8 cellular contexts compared by ENCODE assay signal in the genomic region with DNA sequence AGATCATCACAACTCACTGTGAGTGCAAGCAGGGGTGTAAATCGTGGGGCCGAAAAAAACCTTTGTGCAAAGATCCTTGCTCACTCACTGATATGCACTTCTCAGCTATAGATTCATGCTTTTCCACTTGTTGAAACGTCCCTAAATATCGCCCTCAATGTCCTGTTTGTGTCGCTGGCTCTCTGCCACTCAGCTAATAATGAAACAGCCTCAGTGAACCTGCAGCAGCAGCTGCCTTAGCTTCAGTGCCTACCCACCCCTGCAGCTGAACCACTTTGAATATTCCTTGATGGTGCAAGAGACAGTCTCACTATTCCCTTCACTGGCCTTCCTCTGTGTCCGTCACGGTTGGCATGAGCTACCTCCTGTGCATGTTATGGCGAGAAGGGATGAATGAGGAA.
A peak's percentile ranks its signal among the peaks of the same experiment; 100 is the strongest.
DNase-seq lines count a peak whose midpoint lies in the region; ATAC-seq and TF ChIP-seq lines count a peak whose summit lies in the region.

No MANE protein-coding gene starts in this region.

- H3K4me1 ChIP-seq in spleen = peaks cover 0 to 81% (median 38%) of the 10 kb centered on the region in 6 donors

- ATAC-seq in left lobe of liver = peak; percentile 12
- no peak for ATAC-seq in GM18870 (IDR thresholded peaks at IDR 0.05; ENCODE audit: unreplicated experiment)
- no peak for ATAC-seq in GM21825 (IDR thresholded peaks at IDR 0.05; ENCODE audit: unreplicated experiment)

- TF ChIP-seq CTCF in brain microvascular endothelial cell (IDR thresholded peaks at IDR 0.05; ENCODE audit: low read depth, low read length, missing control alignments) (no peak), spleen (IDR thresholded peaks at IDR 0.05 in 8 of 11, conservative IDR thresholded peaks at IDR 0.05 in 3 of 11) (no peak)

- H3K27ac ChIP-seq in brain microvascular endothelial cell (peak overlapping the region; percentile 95), spleen (peak overlapping the region in 7 of 8 donors; percentile 80 to 89 (median 84))

- H3K4me3 ChIP-seq in brain microvascular endothelial cell (ENCODE audit: low read depth, low read length) (no peak overlapping the region), spleen (peak overlapping the region in 4 of 8 donors; percentile 32 to 68 (median 43))

- H3K36me3 ChIP-seq in brain microvascular endothelial cell (replicated peaks) = no peaks in the 10 kb centered on the region
- peaks cover 0 to 12% (median 0%) of the 10 kb centered on the region in 6 donors for H3K36me3 ChIP-seq in spleen

- H3K27me3 ChIP-seq in brain microvascular endothelial cell (replicated peaks) (no peaks in the 10 kb centered on the region), spleen (replicated peaks in 1 of 7) (peaks cover 0 to 9% (median 0%) of the 10 kb centered on the region in 7 donors)

- no peaks in the 10 kb centered on the region for H3K9me3 ChIP-seq in spleen

- DNase-seq in NCI-H1105 (lab: John Stamatoyannopoulos, UW) (peak; percentile 78), brain microvascular endothelial cell (no peak), left lobe of liver (ENCODE audit: low spot score) (peak; percentile 55), spleen (no peak)
- DNase-seq in stimulated activated CD4-positive, alpha-beta T cell treated with anti-CD3 and anti-CD28 coated beads, Interleukin-4, amount 100 ng/mL, for 4 hours = no peak
- DNase-seq in activated CD4-positive, alpha-beta T cell treated with anti-CD3 and anti-CD28 coated beads, Interleukin-2, amount 50 U/mL, for 48 hours = no peak

- intact Hi-C loops in spleen (cut with DNase I; ENCODE audit: low total_unique reads) = loop anchor here (10.0 kb wide), 1 partner anchor 103 kb away; no protein-coding TSS in a partner anchor

- in situ Hi-C loops in brain microvascular endothelial cell (cut with HindIII; ENCODE audit: low pct_ligation_motif_present, low sequenced_read_pairs) = no loop called here

- TF ChIP-seq POLR2A in spleen (IDR thresholded peaks at IDR 0.05) = no peak

- WGBS in spleen, 5 donors = 47 to 70% (median 65%) methylated on average over 8 of the region's 8 CpGs

Comparison
In these comparisons a context has a peak if more than half of its experiments do, and no peak if none do; other contexts are left out.
1. DNase-seq: peak in NCI-H1105 (single experiment) and left lobe of liver (single experiment); none in brain microvascular endothelial cell (single experiment), spleen (single experiment), stimulated activated CD4-positive, alpha-beta T cell treated with anti-CD3 and anti-CD28 coated beads, Interleukin-4, amount 100 ng/mL, for 4 hours (0 of 2) and activated CD4-positive, alpha-beta T cell treated with anti-CD3 and anti-CD28 coated beads, Interleukin-2, amount 50 U/mL, for 48 hours (0 of 2).